ENCODE assay signal across 13 cellular contexts in genomic region chr14:101898416-101898815, GRCh38.
"Had no signal": no experiment of that assay in that cellular context is flagged by ENCODE, and none has a peak within 500 bp of the region (broad histone marks: within the 10 kb centered on the region; RNA-seq: fewer than 3 reads in every experiment).

No MANE protein-coding gene starts in this region.

- H3K4me3 Mint-ChIP-seq: activated CD4-positive, alpha-beta T cell treated with anti-CD3 and anti-CD28 coated beads, Interleukin-2, amount 10 ng/mL, durations not matched to agents 7 days and 5 days; dendritic cell treated with granulocyte-macrophage colony-stimulating factor and Interleukin-4, amounts not matched to agents 40 ng/mL and 50 ng/mL, for 4 days; effector memory CD8-positive, alpha-beta T cell; neural progenitor cell; stimulated activated memory B cell treated with anti-CD40 and anti-IgM and Interleukin-4, amounts not matched to agents 10 μg/mL and 1 μg/mL and 100 μg/mL, for 72 hours; T-helper 2 cell treated with Interferon-gamma antibody and Interleukin-4, amounts not matched to agents 5 μg/mL and 100 μg/mL, for 36 hours had no signal

- DNase-seq: activated CD4-positive, alpha-beta T cell treated with anti-CD3 and anti-CD28 coated beads, Interleukin-2, amount 10 ng/mL, durations not matched to agents 7 days and 5 days; activated gamma-delta T cell treated with Interleukin-2 at 50 U/mL for 16 hours; cerebellar nuclear complex; effector memory CD8-positive, alpha-beta T cell; foreskin melanocyte; head of caudate nucleus; mesendoderm; SW 1271; tibial artery had no signal

- H3K27me3 Mint-ChIP-seq: activated CD4-positive, alpha-beta T cell treated with anti-CD3 and anti-CD28 coated beads, Interleukin-2, amount 10 ng/mL, durations not matched to agents 7 days and 5 days; dendritic cell treated with granulocyte-macrophage colony-stimulating factor and Interleukin-4, amounts not matched to agents 40 ng/mL and 50 ng/mL, for 4 days; effector memory CD8-positive, alpha-beta T cell; stimulated activated memory B cell treated with anti-CD40 and anti-IgM and Interleukin-4, amounts not matched to agents 10 μg/mL and 1 μg/mL and 100 μg/mL, for 72 hours had no signal

- H3K9me3 Mint-ChIP-seq: activated CD4-positive, alpha-beta T cell treated with anti-CD3 and anti-CD28 coated beads, Interleukin-2, amount 10 ng/mL, durations not matched to agents 7 days and 5 days; dendritic cell treated with granulocyte-macrophage colony-stimulating factor and Interleukin-4, amounts not matched to agents 40 ng/mL and 50 ng/mL, for 4 days; effector memory CD8-positive, alpha-beta T cell; neural progenitor cell; stimulated activated memory B cell treated with anti-CD40 and anti-IgM and Interleukin-4, amounts not matched to agents 10 μg/mL and 1 μg/mL and 100 μg/mL, for 72 hours; T-helper 2 cell treated with Interferon-gamma antibody and Interleukin-4, amounts not matched to agents 5 μg/mL and 100 μg/mL, for 36 hours had no signal

- H3K4me1 Mint-ChIP-seq: activated CD4-positive, alpha-beta T cell treated with anti-CD3 and anti-CD28 coated beads, Interleukin-2, amount 10 ng/mL, durations not matched to agents 7 days and 5 days; neural progenitor cell; stimulated activated memory B cell treated with anti-CD40 and anti-IgM and Interleukin-4, amounts not matched to agents 10 μg/mL and 1 μg/mL and 100 μg/mL, for 72 hours had no signal

- H3K27ac Mint-ChIP-seq: activated CD4-positive, alpha-beta T cell treated with anti-CD3 and anti-CD28 coated beads, Interleukin-2, amount 10 ng/mL, durations not matched to agents 7 days and 5 days; dendritic cell treated with granulocyte-macrophage colony-stimulating factor and Interleukin-4, amounts not matched to agents 40 ng/mL and 50 ng/mL, for 4 days; neural progenitor cell; stimulated activated memory B cell treated with anti-CD40 and anti-IgM and Interleukin-4, amounts not matched to agents 10 μg/mL and 1 μg/mL and 100 μg/mL, for 72 hours; T-helper 2 cell treated with Interferon-gamma antibody and Interleukin-4, amounts not matched to agents 5 μg/mL and 100 μg/mL, for 36 hours had no signal

- ATAC-seq: effector memory CD8-positive, alpha-beta T cell; stimulated activated memory B cell treated with anti-CD40 and anti-IgM and Interleukin-4, amounts not matched to agents 10 μg/mL and 1 μg/mL and 100 μg/mL, for 72 hours had no signal
